ENCODE assay signal across 8 cellular contexts in the genomic region with DNA sequence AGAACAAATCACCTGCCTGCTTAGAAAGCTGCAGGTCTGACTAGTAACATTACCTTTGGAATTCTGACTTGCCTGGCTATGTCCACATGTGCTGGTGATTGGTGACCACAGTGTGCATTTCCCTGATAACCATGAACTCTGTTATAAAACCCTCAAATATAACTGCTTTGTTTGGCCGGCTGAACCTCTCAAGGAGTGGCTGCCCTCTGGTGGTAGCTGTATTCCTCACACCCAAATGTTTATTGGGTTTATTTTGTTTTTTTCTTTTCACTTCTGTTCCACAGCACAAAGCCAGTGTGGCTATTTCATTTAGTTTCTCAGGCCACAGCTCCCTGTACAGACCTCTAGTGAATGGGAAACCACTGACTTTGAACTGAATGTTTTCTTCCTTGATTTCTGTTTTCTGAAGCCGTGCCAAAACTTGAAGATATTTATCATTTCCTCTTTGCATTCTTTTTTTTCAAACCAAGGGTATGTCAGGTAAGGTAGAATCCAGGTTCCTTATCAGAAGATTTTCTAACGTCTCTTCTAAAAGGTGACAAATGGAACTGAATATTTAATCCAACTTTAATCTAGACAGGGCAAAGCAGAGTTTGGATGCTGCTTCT.
A peak's percentile ranks its signal among the peaks of the same experiment; 100 is the strongest.
DNase-seq lines count a peak whose midpoint lies in the region; ATAC-seq and TF ChIP-seq lines count a peak whose summit lies in the region.

No MANE protein-coding gene starts in this region.

- H3K36me3 Mint-ChIP-seq in endothelial cell (ENCODE audit: low read depth, unreplicated experiment) = peaks cover 4% of the 10 kb centered on the region

- H3K27me3 Mint-ChIP-seq in endothelial cell (ENCODE audit: unreplicated experiment) = peaks cover 1% of the 10 kb centered on the region

- POLR2A ChIA-PET in AG04450 (lab: Yijun Ruan, JAX) = no interaction called here

- no peak for TF ChIP-seq POLR2A in uterus (IDR thresholded peaks at IDR 0.05)

- TF ChIP-seq CTCF in AG04450 (IDR thresholded peaks at IDR 0.05; ENCODE audit: low read depth, low read length) = peak; percentile 72
- peak; percentile 83 for TF ChIP-seq CTCF in GM13977 (IDR thresholded peaks at IDR 0.05; ENCODE audit: extremely low read depth, insufficient read depth, missing control alignments)
- TF ChIP-seq CTCF in endothelial cell (IDR thresholded peaks at IDR 0.05; ENCODE audit: unreplicated experiment) = peak; percentile 97
- peak in 3 of 4 experiments; percentile 14 to 58 (median 44) for TF ChIP-seq CTCF in uterus (IDR thresholded peaks at IDR 0.05)

- intact Hi-C loops in uterus (cut with DNase I; ENCODE audit: low total_unique reads) = no loop called here

- H3K27ac ChIP-seq in AG04450 (ENCODE audit: low read depth, low read length) (no peak overlapping the region), uterus (no peak overlapping the region)

- CTCF ChIA-PET in AG04450 (lab: Charles Lee) = interaction anchor here (0.6 to 2.1 kb wide), 14 partner anchors 10 to 1314 kb away, joined by 3 to 13 read pairs (median 4); partner anchors contain the start of gene CCDC85A

- H3K4me1 Mint-ChIP-seq in endothelial cell (ENCODE audit: unreplicated experiment) = no peaks in the 10 kb centered on the region

- DNase-seq in AG04450 (ENCODE audit: low read depth, low spot score) (no peak), GM13977 (ENCODE audit: low spot score) (peak; percentile 18), NCI-H1105 (lab: John Stamatoyannopoulos, UW) (peak; percentile 33), endothelial cell (ENCODE audit: low spot score) (peak; percentile 58), middle frontal gyrus (ENCODE audit: extremely low spot score, low spot score) (peak; percentile 20), uterus (peak; percentile 18 to 25)

- no peak overlapping the region for H3K27ac Mint-ChIP-seq in endothelial cell (ENCODE audit: unreplicated experiment)

- no peak overlapping the region for H3K4me3 Mint-ChIP-seq in endothelial cell (ENCODE audit: unreplicated experiment)

- in situ Hi-C loops in GM13977 (cut with MboI; ENCODE audit: low pct_unique_long_range_greater_than_20kb, low sequenced_read_pairs, unreplicated experiment) = no loop called here

- H3K27me3 ChIP-seq in AG04450 (ENCODE audit: control insufficient read depth, insufficient read depth, low read length) (no peaks in the 10 kb centered on the region), uterus (no peaks in the 10 kb centered on the region)

- ATAC-seq in HG02798 (IDR thresholded peaks at IDR 0.05; ENCODE audit: poor library complexity, unreplicated experiment) (peak; percentile 81), SK-N-SH treated with all-trans-retinoic acid at 6 μM for 48 hours (peak; percentile 92)

- no peaks in the 10 kb centered on the region for H3K9me3 Mint-ChIP-seq in endothelial cell (ENCODE audit: unreplicated experiment)

- H3K4me1 ChIP-seq in uterus = no peaks in the 10 kb centered on the region

- H3K9me3 ChIP-seq in AG04450 (ENCODE audit: control insufficient read depth, insufficient read depth, low read length) (no peaks in the 10 kb centered on the region; the same call in 1 of the 2 replicates), uterus (no peaks in the 10 kb centered on the region)

- H3K4me3 ChIP-seq in AG04450 (ENCODE audit: low read depth, low read length) = no peak overlapping the region
- no peak overlapping the region for H3K4me3 ChIP-seq in uterus

- H3K36me3 ChIP-seq in uterus = no peaks in the 10 kb centered on the region

TF ChIP-seq in SK-N-SH treated with all-trans-retinoic acid at 6 μM for 48 hours, 23 proteins besides CTCF, POLR2A, EP300 and RAD21:
- TF ChIP-seq, protein P1, sequence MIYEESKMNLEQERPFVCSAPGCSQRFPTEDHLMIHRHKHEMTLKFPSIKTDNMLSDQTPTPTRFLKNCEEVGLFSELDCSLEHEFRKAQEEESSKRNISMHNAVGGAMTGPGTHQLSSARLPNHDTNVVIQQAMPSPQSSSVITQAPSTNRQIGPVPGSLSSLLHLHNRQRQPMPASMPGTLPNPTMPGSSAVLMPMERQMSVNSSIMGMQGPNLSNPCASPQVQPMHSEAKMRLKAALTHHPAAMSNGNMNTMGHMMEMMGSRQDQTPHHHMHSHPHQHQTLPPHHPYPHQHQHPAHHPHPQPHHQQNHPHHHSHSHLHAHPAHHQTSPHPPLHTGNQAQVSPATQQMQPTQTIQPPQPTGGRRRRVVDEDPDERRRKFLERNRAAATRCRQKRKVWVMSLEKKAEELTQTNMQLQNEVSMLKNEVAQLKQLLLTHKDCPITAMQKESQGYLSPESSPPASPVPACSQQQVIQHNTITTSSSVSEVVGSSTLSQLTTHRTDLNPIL (CRISPR knock-in tag; IDR thresholded peaks at IDR 0.05; ENCODE audit: low read depth) = no peak
- TF ChIP-seq OSR1 (CRISPR knock-in tag; IDR thresholded peaks at IDR 0.05) (no peak), ESRRG (CRISPR knock-in tag; IDR thresholded peaks at IDR 0.05) (no peak), CSDC2 (CRISPR knock-in tag; IDR thresholded peaks at IDR 0.05) (no peak), SNAI2 (CRISPR knock-in tag; IDR thresholded peaks at IDR 0.05) (no peak), CSRNP3 (CRISPR knock-in tag; IDR thresholded peaks at IDR 0.05) (no peak), ZNF70 (CRISPR knock-in tag; IDR thresholded peaks at IDR 0.05) (no peak), GLIS3 (CRISPR knock-in tag; IDR thresholded peaks at IDR 0.05) (no peak), RARB (CRISPR knock-in tag; IDR thresholded peaks at IDR 0.05) (no peak), ZNF565 (CRISPR knock-in tag; conservative IDR thresholded peaks at IDR 0.05; ENCODE audit: low read depth) (no peak), PPARA (CRISPR knock-in tag; IDR thresholded peaks at IDR 0.05; ENCODE audit: borderline replicate concordance) (no peak), PATZ1 (CRISPR knock-in tag; IDR thresholded peaks at IDR 0.05; ENCODE audit: borderline replicate concordance) (no peak), POU6F1 (CRISPR knock-in tag; IDR thresholded peaks at IDR 0.05; ENCODE audit: borderline replicate concordance, low read depth) (no peak), ZFP30 (CRISPR knock-in tag; IDR thresholded peaks at IDR 0.05) (no peak), ZC3H10 (CRISPR knock-in tag; IDR thresholded peaks at IDR 0.05) (no peak), ZFP3 (CRISPR knock-in tag; IDR thresholded peaks at IDR 0.05) (no peak)
TF ChIP-seq in SK-N-SH treated with all-trans-retinoic acid at 6 μM for 48 hours: peak in this region for 0.

Comparison
In these comparisons a context has a peak if more than half of its experiments do, and no peak if none do; other contexts are left out.
1. CTCF ChIP-seq: peak in every context shown above with its lines; median percentile 97 in endothelial cell; 83 in GM13977; 72 in AG04450; 44 in uterus.